ENCODE assay signal across 31 cellular contexts in genomic region chr11:62387381-62387780, GRCh38. TPM values are rescaled to one million over a fixed set of nuclear protein-coding genes. Genes with fewer than 3 reads are reported as not detected.
"Had no signal": no experiment of that assay in that cellular context is flagged by ENCODE, and none has a peak within 500 bp of the region (broad histone marks: within the 10 kb centered on the region; RNA-seq: fewer than 3 reads in every experiment).

No MANE protein-coding gene starts in this region.

- H3K4me3 Mint-ChIP-seq: activated CD4-positive, alpha-beta memory T cell treated with anti-CD3 and anti-CD28 coated beads for 36 hours; activated T-cell treated with anti-CD3 and anti-CD28 coated beads, Interleukin-2, amount 50 U/mL, for 72 hours had no signal

- DNase-seq: activated CD4-positive, alpha-beta memory T cell treated with anti-CD3 and anti-CD28 coated beads for 36 hours; activated CD4-positive, alpha-beta T cell treated with anti-CD3 and anti-CD28 coated beads for 48 hours; activated CD4-positive, CD25-positive, alpha-beta regulatory T cell treated with anti-CD3 and anti-CD28 coated beads, Interleukin-2, amount 50 U/mL, for 72 hours; activated CD8-positive, alpha-beta memory T cell treated with anti-CD3 and anti-CD28 coated beads, Interleukin-2, amount 50 U/mL, for 4 hours; activated naive CD4-positive, alpha-beta T cell; activated T-cell treated with anti-CD3 and anti-CD28 coated beads, Interleukin-2, amount 50 U/mL, for 72 hours; amniotic stem cell; body of pancreas; central memory CD4-positive, alpha-beta T cell; IMR-90; KBM-7; NCI-H1092; NCI-H1417; NCI-H1694; NCI-H2029; NCI-H2107; NCI-H2171 treated with DMSO at 0.1 percent for 48 hours; NCI-H226; NCI-H510A; NCI-H526 treated with DMSO at 0.1 percent for 48 hours; NCI-H82; OCI-M1; T-helper 1 cell had no signal

- H3K27me3 Mint-ChIP-seq: activated CD4-positive, alpha-beta memory T cell treated with anti-CD3 and anti-CD28 coated beads for 36 hours had no signal

- H3K27ac Mint-ChIP-seq: activated CD4-positive, alpha-beta memory T cell treated with anti-CD3 and anti-CD28 coated beads for 36 hours; activated T-cell treated with anti-CD3 and anti-CD28 coated beads, Interleukin-2, amount 50 U/mL, for 72 hours; activated T-helper 2 cell treated with anti-CD3 and anti-CD28 coated beads, Interferon-gamma antibody, Interleukin-2, Interleukin-4, amounts not matched to agents 10 μg/mL and 5 μg/mL and 100 μg/mL, durations not matched to agents 14 hours and 24 hours and 36 hours had no signal

- ATAC-seq: body of pancreas, Panc1, Right ventricle myocardium inferior had no signal

- H3K9me3 Mint-ChIP-seq: activated CD4-positive, alpha-beta memory T cell treated with anti-CD3 and anti-CD28 coated beads for 36 hours; activated T-cell treated with anti-CD3 and anti-CD28 coated beads, Interleukin-2, amount 50 U/mL, for 72 hours; activated T-helper 2 cell treated with anti-CD3 and anti-CD28 coated beads, Interferon-gamma antibody, Interleukin-2, Interleukin-4, amounts not matched to agents 10 μg/mL and 5 μg/mL and 100 μg/mL, durations not matched to agents 14 hours and 24 hours and 36 hours had no signal

- H3K36me3 Mint-ChIP-seq: activated CD4-positive, alpha-beta memory T cell treated with anti-CD3 and anti-CD28 coated beads for 36 hours had no signal

RNA-seq across cellular contexts. Expression of gene SCGB1A1, which starts 31.5 kb away (rescaled TPM):
- total RNA-seq: activated CD4-positive, alpha-beta memory T cell treated with anti-CD3 and anti-CD28 coated beads for 36 hours; activated T-cell treated with anti-CD3 and anti-CD28 coated beads, Interleukin-2, amount 50 U/mL, for 72 hours; activated T-helper 2 cell treated with anti-CD3 and anti-CD28 coated beads, Interferon-gamma antibody, Interleukin-2, Interleukin-4, amounts not matched to agents 10 μg/mL and 5 μg/mL and 100 μg/mL, durations not matched to agents 14 hours and 24 hours and 36 hours; ascending aorta; body of pancreas; bronchial epithelial cell; IMR-90; LHCN-M2; M059J; Right ventricle myocardium inferior; T-helper 2 cell treated with Interferon-gamma antibody and Interleukin-4, amounts not matched to agents 100 ng/mL and 5 ng/mL, for 36 hours had no signal

RNA-seq across cellular contexts. Expression of gene ASRGL1, which starts 50.1 kb away (rescaled TPM):
- total RNA-seq: IMR-90, LHCN-M2 had no signal
